ENCODE assay signal across 1 cellular context in genomic region chr19:601310-601709, GRCh38.
TF ChIP-seq lines count a peak whose summit lies in the region.

No MANE protein-coding gene starts in this region.

TF ChIP-seq in IMR-90, 13 proteins besides CTCF, POLR2A, EP300 and RAD21:
- TF ChIP-seq MAZ (IDR thresholded peaks at IDR 0.05; ENCODE audit: borderline replicate concordance, low read depth, low read length) (no peak), RCOR1 (IDR thresholded peaks at IDR 0.05; ENCODE audit: insufficient replicate concordance, low read length) (no peak), MXI1 (IDR thresholded peaks at IDR 0.05; ENCODE audit: borderline replicate concordance, low read depth, low read length) (no peak), RFX5 (IDR thresholded peaks at IDR 0.05; ENCODE audit: low read depth, low read length) (no peak), NFE2L2 (IDR thresholded peaks at IDR 0.05; ENCODE audit: low read depth, low read length) (no peak), CEBPB (IDR thresholded peaks at IDR 0.05; ENCODE audit: low read depth, low read length) (no peak), SMC3 (IDR thresholded peaks at IDR 0.05; ENCODE audit: low read depth, low read length) (no peak), CHD1 (IDR thresholded peaks at IDR 0.05; ENCODE audit: low read depth, low read length) (no peak), BHLHE40 (IDR thresholded peaks at IDR 0.05; ENCODE audit: low read depth, low read length) (no peak)
- TF ChIP-seq, protein P1, sequence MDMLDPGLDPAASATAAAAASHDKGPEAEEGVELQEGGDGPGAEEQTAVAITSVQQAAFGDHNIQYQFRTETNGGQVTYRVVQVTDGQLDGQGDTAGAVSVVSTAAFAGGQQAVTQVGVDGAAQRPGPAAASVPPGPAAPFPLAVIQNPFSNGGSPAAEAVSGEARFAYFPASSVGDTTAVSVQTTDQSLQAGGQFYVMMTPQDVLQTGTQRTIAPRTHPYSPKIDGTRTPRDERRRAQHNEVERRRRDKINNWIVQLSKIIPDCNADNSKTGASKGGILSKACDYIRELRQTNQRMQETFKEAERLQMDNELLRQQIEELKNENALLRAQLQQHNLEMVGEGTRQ (IDR thresholded peaks at IDR 0.05; ENCODE audit: low read depth, low read length) = no peak
- TF ChIP-seq, protein P2, sequence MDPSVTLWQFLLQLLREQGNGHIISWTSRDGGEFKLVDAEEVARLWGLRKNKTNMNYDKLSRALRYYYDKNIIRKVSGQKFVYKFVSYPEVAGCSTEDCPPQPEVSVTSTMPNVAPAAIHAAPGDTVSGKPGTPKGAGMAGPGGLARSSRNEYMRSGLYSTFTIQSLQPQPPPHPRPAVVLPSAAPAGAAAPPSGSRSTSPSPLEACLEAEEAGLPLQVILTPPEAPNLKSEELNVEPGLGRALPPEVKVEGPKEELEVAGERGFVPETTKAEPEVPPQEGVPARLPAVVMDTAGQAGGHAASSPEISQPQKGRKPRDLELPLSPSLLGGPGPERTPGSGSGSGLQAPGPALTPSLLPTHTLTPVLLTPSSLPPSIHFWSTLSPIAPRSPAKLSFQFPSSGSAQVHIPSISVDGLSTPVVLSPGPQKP (IDR thresholded peaks at IDR 0.05; ENCODE audit: borderline replicate concordance, low read depth, low read length) = no peak
